Comparison of ENCODE assay signal across 17 cellular contexts in genomic region chr4:26613242-26613641, GRCh38. TPM values are rescaled to one million over a fixed set of nuclear protein-coding genes. Genes with fewer than 3 reads are reported as not detected.
DNase-seq lines count a peak whose midpoint lies in the region; ATAC-seq and TF ChIP-seq lines count a peak whose summit lies in the region.
"Had no signal": no experiment of that assay in that cellular context is flagged by ENCODE, and none has a peak within 500 bp of the region (broad histone marks: within the 10 kb centered on the region; RNA-seq: fewer than 3 reads in every experiment).

No MANE protein-coding gene starts in this region.

- intact Hi-C loops in MCF 10A (cut with micrococcal nuclease) (no loop called here), breast epithelium (cut with DNase I; ENCODE audit: low total_unique reads) (no loop called here), sciatic nerve (cut with DNase I) (no loop called here)

- no TSS peak for BruUV-seq in MCF 10A (replicated peaks; lab: Mats Ljungman, UMichigan)

- no peak overlapping the region for H3K4me3 ChIP-seq in breast epithelium
- H3K4me3 ChIP-seq: BLaER1 had no signal

- H3K9me3 ChIP-seq in breast epithelium = no peaks in the 10 kb centered on the region
- H3K9me3 ChIP-seq: BLaER1 had no signal

- no peak for TF ChIP-seq POLR2A in breast epithelium (IDR thresholded peaks at IDR 0.05)

- no peaks in the 10 kb centered on the region for H3K36me3 Mint-ChIP-seq in MCF 10A (ENCODE audit: insufficient read depth, unreplicated experiment)
- no peaks in the 10 kb centered on the region for H3K36me3 Mint-ChIP-seq in chondrocyte (ENCODE audit: low read depth)

- TF ChIP-seq CTCF in MCF 10A (IDR thresholded peaks at IDR 0.05; ENCODE audit: unreplicated experiment) (no peak), breast epithelium (IDR thresholded peaks at IDR 0.05) (no peak), chondrocyte (IDR thresholded peaks at IDR 0.05) (no peak)

- no peaks in the 10 kb centered on the region for H3K36me3 ChIP-seq in breast epithelium
- H3K36me3 ChIP-seq: BLaER1 had no signal

- CTCF ChIA-PET in MCF 10A (lab: Yijun Ruan, JAX) = no interaction called here

- ATAC-seq in HG03039 (IDR thresholded peaks at IDR 0.05; ENCODE audit: unreplicated experiment) (no peak), sciatic nerve (no peak)
- ATAC-seq: Right ventricle myocardium inferior had no signal

- H3K27me3 ChIP-seq in breast epithelium = no peaks in the 10 kb centered on the region
- H3K27me3 ChIP-seq: BLaER1 had no signal

- POLR2A ChIA-PET in MCF 10A (lab: Yijun Ruan, JAX) = interaction anchor here (0.7 to 1.2 kb wide), 2 partner anchors 9 to 1157 kb away, joined by 3 read pairs; no protein-coding TSS in a partner anchor

- H3K27ac ChIP-seq in breast epithelium = no peak overlapping the region
- H3K27ac ChIP-seq: 22Rv1, BLaER1 had no signal

- H3K9me3 Mint-ChIP-seq in MCF 10A (ENCODE audit: unreplicated experiment) (peaks cover 5% of the 10 kb centered on the region), chondrocyte (ENCODE audit: low read depth) (no peaks in the 10 kb centered on the region)
- H3K9me3 Mint-ChIP-seq: CD8-positive, alpha-beta memory T cell had no signal

- H3K27me3 Mint-ChIP-seq in MCF 10A (ENCODE audit: insufficient read depth, unreplicated experiment) (no peaks in the 10 kb centered on the region), chondrocyte (ENCODE audit: low read depth) (no peaks in the 10 kb centered on the region)
- H3K27me3 Mint-ChIP-seq: CD8-positive, alpha-beta memory T cell had no signal

- H3K4me1 ChIP-seq in breast epithelium = no peaks in the 10 kb centered on the region

- peaks cover 6% of the 10 kb centered on the region for H3K4me1 Mint-ChIP-seq in MCF 10A (ENCODE audit: insufficient read depth, unreplicated experiment)
- peaks cover 14% of the 10 kb centered on the region for H3K4me1 Mint-ChIP-seq in chondrocyte (ENCODE audit: low read depth)

- H3K27ac Mint-ChIP-seq in MCF 10A (ENCODE audit: low read depth, unreplicated experiment) = peak overlapping the region; percentile 16
- H3K27ac Mint-ChIP-seq in chondrocyte (ENCODE audit: unreplicated experiment) = peak overlapping the region; percentile 23

- DNase-seq in MCF 10A (ENCODE audit: unreplicated experiment) (no peak), breast epithelium (ENCODE audit: low spot score in 2 of 2) (no peak), chondrocyte (ENCODE audit: low spot score) (no peak), kidney tubule cell (ENCODE audit: low spot score) (peak; percentile 1), sciatic nerve (ENCODE audit: low spot score) (no peak), SK-N-DZ (ENCODE audit: low spot score) (no peak)
- DNase-seq in activated CD4-positive, alpha-beta T cell treated with anti-CD3 and anti-CD28 coated beads for 48 hours = no peak
- DNase-seq: CD8-positive, alpha-beta memory T cell; EL; NCI-H1092; NCI-H2107; NCI-H345; NCI-H526 treated with DMSO at 0.1 percent for 48 hours had no signal

- no peak overlapping the region for H3K4me3 Mint-ChIP-seq in MCF 10A (ENCODE audit: unreplicated experiment)
- no peak overlapping the region for H3K4me3 Mint-ChIP-seq in chondrocyte (ENCODE audit: unreplicated experiment)

RNA-seq across cellular contexts. Expression of gene TBC1D19, which starts 29.4 kb away (rescaled TPM):
- total RNA-seq in MCF 10A (2022) (9.1 and 9.6 TPM in 2 replicates), breast epithelium (10 to 100 TPM; 14.9 to 27.2 (median 23.9) TPM), chondrocyte (12.4 to 19.7 TPM (median 14.4 TPM) in 3 replicates), sciatic nerve (15.6 TPM)
- polyA plus RNA-seq in SK-N-DZ (2014; cell fraction: cytosol; rRNA removed) = 5.5 and 8.6 TPM in 2 replicates
- 12.6 and 13.5 TPM in 2 replicates for polyA plus RNA-seq in SK-N-DZ (2014; cell fraction: nucleus; rRNA removed)
